ENCODE assay signal across 8 cellular contexts in the genomic region with DNA sequence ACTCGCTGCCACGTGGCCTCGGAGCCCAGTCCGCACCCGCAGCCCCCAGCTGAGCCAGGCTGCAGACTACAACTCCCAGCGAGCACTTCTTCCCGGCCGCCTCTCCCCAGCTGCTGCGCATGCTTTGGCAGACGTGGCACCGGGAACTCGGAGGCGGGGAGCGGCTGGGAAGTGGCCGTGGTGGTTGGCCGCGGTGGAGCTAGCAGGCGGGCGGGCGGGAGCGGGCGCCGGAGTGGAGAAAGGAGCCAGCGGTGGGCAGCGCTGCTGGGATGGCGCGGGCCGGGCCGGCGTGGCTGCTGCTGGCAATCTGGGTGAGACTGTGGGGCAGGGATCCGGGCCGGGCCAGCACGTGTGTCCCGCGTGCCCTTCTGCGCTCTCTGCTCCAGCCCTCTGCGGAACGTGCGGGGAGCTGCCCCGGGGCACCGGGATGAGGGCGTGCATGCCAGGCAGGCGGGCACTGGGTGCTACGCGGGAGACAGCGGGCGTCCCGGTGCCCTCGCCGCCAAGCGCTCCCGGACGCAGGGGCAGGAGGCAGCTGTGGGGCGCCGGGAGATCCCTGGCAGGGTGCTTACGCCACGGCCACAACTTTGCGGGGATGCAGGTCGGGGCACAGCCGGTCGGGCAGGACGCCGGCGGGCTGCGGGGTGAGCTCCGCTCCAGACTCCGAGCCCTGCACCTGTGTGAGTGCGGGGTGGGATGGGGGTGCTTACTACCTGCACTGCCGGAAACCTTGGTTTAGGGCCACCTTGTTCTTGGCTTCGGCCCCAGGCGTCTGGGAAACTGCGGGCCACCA. TPM values are rescaled to one million over a fixed set of nuclear protein-coding genes. Genes with fewer than 3 reads are reported as not detected.
DNase-seq lines count a peak whose midpoint lies in the region; ATAC-seq and TF ChIP-seq lines count a peak whose summit lies in the region.

A gene (plus strand): TSS at position 130 of the 793 bp plus-strand sequence. CDS start 140 bp downstream, at position 270.

- intact Hi-C loops in activated CD4-positive, alpha-beta T cell treated with anti-CD3 and anti-CD28 coated beads for 36 hours (cut with DNase I, micrococcal nuclease) = loop anchor here in 1 of 2 experiments (1.0 to 2.0 kb wide), 3 partner anchors 134 to 518 kb away; a partner anchor contains a TSS

- peak within 1 kb of the TSS; percentile 87 for H3K4me3 Mint-ChIP-seq in activated CD4-positive, alpha-beta T cell treated with anti-CD3 and anti-CD28 coated beads for 36 hours

- H3K4me1 Mint-ChIP-seq in activated CD4-positive, alpha-beta T cell treated with anti-CD3 and anti-CD28 coated beads for 36 hours = peaks cover 40% of the 10 kb centered on the region

- no peak for TF ChIP-seq CTCF in coronary artery (IDR thresholded peaks at IDR 0.05)

- H3K27ac Mint-ChIP-seq in activated CD4-positive, alpha-beta T cell treated with anti-CD3 and anti-CD28 coated beads for 36 hours = peak within 1 kb of the TSS; percentile 80

- H3K4me3 ChIP-seq in coronary artery = peak within 1 kb of the TSS; percentile 94

- DNase-seq in AG20443 (ENCODE audit: low spot score) = peak; percentile 98
- DNase-seq in NCI-H446 treated with DMSO at 0.1 percent for 48 hours (lab: John Stamatoyannopoulos, UW) = peak; percentile 90
- DNase-seq in activated CD4-positive, alpha-beta T cell treated with anti-CD3 and anti-CD28 coated beads for 36 hours = peak; percentile 87
- peak; percentile 95 for DNase-seq in coronary artery (ENCODE audit: low spot score)
- peak; percentile 96 for DNase-seq in left lobe of liver (ENCODE audit: low spot score)
- DNase-seq in stimulated activated CD4-positive, alpha-beta T cell treated with anti-CD3 and anti-CD28 coated beads, Interleukin-1b, Interleukin-23, amount 100 ng/mL, for 48 hours = peak; percentile 84

- POLR2A ChIA-PET in activated CD4-positive, alpha-beta T cell treated with anti-CD3 and anti-CD28 coated beads for 36 hours (lab: Charles Lee) = interaction anchor here (0.6 to 0.9 kb wide), 3 partner anchors 10 to 674 kb away, joined by 3 read pairs; no protein-coding TSS in a partner anchor

- no peaks in the 10 kb centered on the region for H3K9me3 Mint-ChIP-seq in activated CD4-positive, alpha-beta T cell treated with anti-CD3 and anti-CD28 coated beads for 36 hours (ENCODE audit: low read depth)

- no peaks in the 10 kb centered on the region for H3K27me3 Mint-ChIP-seq in activated CD4-positive, alpha-beta T cell treated with anti-CD3 and anti-CD28 coated beads for 36 hours

- ATAC-seq in GM19035 (IDR thresholded peaks at IDR 0.05; ENCODE audit: unreplicated experiment) (peak; percentile 89), HG03342 (IDR thresholded peaks at IDR 0.05; ENCODE audit: unreplicated experiment) (peak; percentile 85), left lobe of liver (peak; percentile 74)
- ATAC-seq in activated CD4-positive, alpha-beta T cell treated with anti-CD3 and anti-CD28 coated beads for 36 hours = peak; percentile 83

- H3K36me3 Mint-ChIP-seq in activated CD4-positive, alpha-beta T cell treated with anti-CD3 and anti-CD28 coated beads for 36 hours (ENCODE audit: low read depth) = peaks cover 7% of the 10 kb centered on the region

- CTCF ChIA-PET in activated CD4-positive, alpha-beta T cell treated with anti-CD3 and anti-CD28 coated beads for 36 hours (lab: Charles Lee) = interaction anchor here (0.7 to 2.3 kb wide), 7 partner anchors 37 to 492 kb away, joined by 3 to 13 read pairs (median 3); a partner anchor contains a TSS

- peak within 1 kb of the TSS; percentile 58 to 91 for H3K27ac ChIP-seq in coronary artery

RNA-seq across cellular contexts. Expression of the gene that starts here (rescaled TPM):
- 10 to 100 TPM; 19.5 to 20.7 TPM for total RNA-seq in activated CD4-positive, alpha-beta T cell treated with anti-CD3 and anti-CD28 coated beads for 36 hours
- total RNA-seq in left lobe of liver = 55.0 TPM

Comparison
In these comparisons a context has a peak if more than half of its experiments do, and no peak if none do; other contexts are left out.
1. Peak in every context shown above with its lines: DNase-seq, ATAC-seq, H3K4me3 ChIP-seq and H3K27ac ChIP-seq.